Comparison of ENCODE assay signal across 18 cellular contexts in the genomic region with DNA sequence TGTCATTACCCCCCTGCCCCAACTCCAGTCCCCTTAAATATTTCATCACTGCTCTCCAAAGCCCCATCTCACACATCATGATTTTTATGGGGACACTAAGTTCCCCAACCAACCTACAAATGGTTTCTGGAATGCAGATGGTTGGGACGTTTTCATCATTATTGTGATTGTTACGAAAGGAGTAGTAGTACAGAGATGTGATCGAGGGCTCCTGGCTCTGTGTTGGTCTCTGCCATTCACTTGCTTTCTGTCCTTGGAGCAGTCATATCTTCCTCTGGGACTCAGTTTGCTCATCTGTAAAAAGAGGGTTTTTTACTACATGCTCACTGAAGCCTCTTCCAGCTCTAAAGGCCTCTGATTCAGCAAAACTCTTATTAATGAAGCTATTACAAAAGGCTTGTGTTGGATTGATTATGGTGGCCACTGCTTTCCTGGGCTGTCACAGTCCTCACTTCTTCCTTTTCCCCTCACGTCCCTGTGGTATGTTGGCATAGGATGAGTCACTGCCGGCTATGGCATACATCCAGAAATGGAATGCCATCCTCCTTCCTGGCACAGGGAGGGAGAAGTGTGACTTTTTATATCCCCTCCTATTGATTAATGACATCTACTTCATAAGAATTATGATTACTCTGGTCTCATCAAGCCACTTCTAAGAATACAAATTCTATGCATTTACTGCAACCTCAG.
A peak's percentile ranks its signal among the peaks of the same experiment; 100 is the strongest.
DNase-seq lines count a peak whose midpoint lies in the region; ATAC-seq and TF ChIP-seq lines count a peak whose summit lies in the region.
"Had no signal": no experiment of that assay in that cellular context is flagged by ENCODE, and none has a peak within 500 bp of the region (broad histone marks: within the 10 kb centered on the region; RNA-seq: fewer than 3 reads in every experiment).

No MANE protein-coding gene starts in this region.

- TF ChIP-seq CTCF in Calu3 (IDR thresholded peaks at IDR 0.05; ENCODE audit: unreplicated experiment) (no peak), adrenal gland (IDR thresholded peaks at IDR 0.05) (no peak), gastroesophageal sphincter (IDR thresholded peaks at IDR 0.05) (no peak)

- H3K27me3 ChIP-seq in MG63 (no peaks in the 10 kb centered on the region), adrenal gland (no peaks in the 10 kb centered on the region), gastroesophageal sphincter (no peaks in the 10 kb centered on the region)
- H3K27me3 ChIP-seq: vagina had no signal

- intact Hi-C loops in Calu3 (cut with micrococcal nuclease; ENCODE audit: unreplicated experiment) (loop anchor here (1.0 to 10.0 kb wide), 8 partner anchors 35 to 630 kb away; no protein-coding TSS in a partner anchor), adrenal gland (cut with DNase I) (loop anchor here in 1 of 2 donors (5.0 kb wide), 1 partner anchor 1005 kb away; no protein-coding TSS in a partner anchor)
- intact Hi-C loops in activated CD4-positive, alpha-beta T cell treated with anti-CD3 and anti-CD28 coated beads for 36 hours (cut with DNase I, micrococcal nuclease): no loop called here

- H3K9me3 ChIP-seq in MG63 (peaks cover 3% of the 10 kb centered on the region), adrenal gland (replicated peaks in 1 of 3) (no peaks in the 10 kb centered on the region), gastroesophageal sphincter (no peaks in the 10 kb centered on the region)
- H3K9me3 ChIP-seq: vagina had no signal

- H3K27ac Mint-ChIP-seq in Calu3 (ENCODE audit: unreplicated experiment): peak overlapping the region; percentile 94
- no peak overlapping the region for H3K27ac Mint-ChIP-seq in activated CD4-positive, alpha-beta T cell treated with anti-CD3 and anti-CD28 coated beads for 36 hours
- H3K27ac Mint-ChIP-seq: activated naive CD8-positive, alpha-beta T cell treated with anti-CD3 and anti-CD28 coated beads, Interleukin-2, amount 10 ng/mL, durations not matched to agents 7 days and 5 days; mesothelial cell of epicardium; WTC11 had no signal

- H3K27ac ChIP-seq in adrenal gland: no peak overlapping the region
- H3K27ac ChIP-seq in gastroesophageal sphincter: no peak overlapping the region
- H3K27ac ChIP-seq: vagina had no signal

- no peak for TF ChIP-seq EP300 in gastroesophageal sphincter (IDR thresholded peaks at IDR 0.05)

- peak overlapping the region; percentile 57 for H3K4me3 Mint-ChIP-seq in Calu3 (ENCODE audit: low read depth, unreplicated experiment)
- H3K4me3 Mint-ChIP-seq in activated CD4-positive, alpha-beta T cell treated with anti-CD3 and anti-CD28 coated beads for 36 hours: no peak overlapping the region
- H3K4me3 Mint-ChIP-seq: activated naive CD8-positive, alpha-beta T cell treated with anti-CD3 and anti-CD28 coated beads, Interleukin-2, amount 10 ng/mL, durations not matched to agents 7 days and 5 days; mesothelial cell of epicardium; WTC11 had no signal

- H3K4me3 ChIP-seq in MG63: peak overlapping the region; percentile 7; the same call in 1 of the 2 replicates
- no peak overlapping the region for H3K4me3 ChIP-seq in adrenal gland
- H3K4me3 ChIP-seq in gastroesophageal sphincter: no peak overlapping the region
- H3K4me3 ChIP-seq: vagina had no signal

- H3K4me1 Mint-ChIP-seq in Calu3 (ENCODE audit: low read depth, unreplicated experiment): peaks cover 87% of the 10 kb centered on the region
- H3K4me1 Mint-ChIP-seq in activated CD4-positive, alpha-beta T cell treated with anti-CD3 and anti-CD28 coated beads for 36 hours: no peaks in the 10 kb centered on the region
- H3K4me1 Mint-ChIP-seq: activated naive CD8-positive, alpha-beta T cell treated with anti-CD3 and anti-CD28 coated beads, Interleukin-2, amount 10 ng/mL, durations not matched to agents 7 days and 5 days had no signal

- CTCF ChIA-PET in Calu3 (lab: Charles Lee): interaction anchor here (0.6 to 1.6 kb wide), 5 partner anchors 36 to 458 kb away, joined by 3 to 7 read pairs (median 3); no protein-coding TSS in a partner anchor
- CTCF ChIA-PET in activated CD4-positive, alpha-beta T cell treated with anti-CD3 and anti-CD28 coated beads for 36 hours (lab: Charles Lee): no interaction called here

- TF ChIP-seq POLR2A in adrenal gland (IDR thresholded peaks at IDR 0.05) (no peak), gastroesophageal sphincter (IDR thresholded peaks at IDR 0.05) (no peak)

- ATAC-seq in HG02840 (IDR thresholded peaks at IDR 0.05; ENCODE audit: low FRiP score, unreplicated experiment) (no peak), gastroesophageal sphincter (no peak)
- ATAC-seq in activated CD4-positive, alpha-beta T cell treated with anti-CD3 and anti-CD28 coated beads for 36 hours: no peak
- ATAC-seq: WTC11 had no signal

- DNase-seq in Calu3 (peak; percentile 82), MG63 (peak; percentile 77), adrenal gland (peak; percentile 19 to 57 (median 44)), lung microvascular endothelial cell (ENCODE audit: low read depth in 2 of 2) (peak; percentile 44 to 65), NCI-H748 (lab: John Stamatoyannopoulos, UW; ENCODE audit: unreplicated experiment) (no peak)
- DNase-seq in activated CD4-positive, alpha-beta T cell treated with anti-CD3 and anti-CD28 coated beads for 36 hours: no peak
- DNase-seq: activated naive CD8-positive, alpha-beta T cell treated with anti-CD3 and anti-CD28 coated beads, Interleukin-2, amount 10 ng/mL, durations not matched to agents 7 days and 5 days; AML-193; NCI-H1105; NCI-H524 treated with DMSO at 0.1 percent for 48 hours; posterior cingulate gyrus; SIG-M5; stimulated activated CD4-positive, alpha-beta T cell treated with anti-CD3 and anti-CD28 coated beads, Interleukin-1b, Interleukin-23, amount 100 ng/mL, for 48 hours had no signal

- H3K27me3 Mint-ChIP-seq in Calu3 (ENCODE audit: unreplicated experiment): no peaks in the 10 kb centered on the region
- H3K27me3 Mint-ChIP-seq in activated CD4-positive, alpha-beta T cell treated with anti-CD3 and anti-CD28 coated beads for 36 hours: peaks cover 2% of the 10 kb centered on the region
- H3K27me3 Mint-ChIP-seq: activated naive CD8-positive, alpha-beta T cell treated with anti-CD3 and anti-CD28 coated beads, Interleukin-2, amount 10 ng/mL, durations not matched to agents 7 days and 5 days had no signal

- 55 to 69% (median 67%) methylated on average over 5 of the region's 5 CpGs for WGBS in adrenal gland, 4 donors
- 64 to 84% methylated on average over 4 to 5 of the region's 5 CpGs for WGBS in gastroesophageal sphincter (ENCODE audit: low coverage in 1 of 2), 2 donors

- peaks cover 9% of the 10 kb centered on the region for H3K36me3 Mint-ChIP-seq in Calu3 (ENCODE audit: insufficient read depth, unreplicated experiment)
- H3K36me3 Mint-ChIP-seq in activated CD4-positive, alpha-beta T cell treated with anti-CD3 and anti-CD28 coated beads for 36 hours (ENCODE audit: low read depth): no peaks in the 10 kb centered on the region
- H3K36me3 Mint-ChIP-seq: activated naive CD8-positive, alpha-beta T cell treated with anti-CD3 and anti-CD28 coated beads, Interleukin-2, amount 10 ng/mL, durations not matched to agents 7 days and 5 days; mesothelial cell of epicardium; WTC11 had no signal

- BruUV-seq in Calu3 (replicated peaks; lab: Mats Ljungman, UMichigan): no TSS peak

- POLR2A ChIA-PET in activated CD4-positive, alpha-beta T cell treated with anti-CD3 and anti-CD28 coated beads for 36 hours (lab: Charles Lee): no interaction called here

- peaks cover 6% of the 10 kb centered on the region for H3K9me3 Mint-ChIP-seq in Calu3 (ENCODE audit: low read depth, unreplicated experiment)
- no peaks in the 10 kb centered on the region for H3K9me3 Mint-ChIP-seq in activated CD4-positive, alpha-beta T cell treated with anti-CD3 and anti-CD28 coated beads for 36 hours (ENCODE audit: low read depth)
- H3K9me3 Mint-ChIP-seq: activated naive CD8-positive, alpha-beta T cell treated with anti-CD3 and anti-CD28 coated beads, Interleukin-2, amount 10 ng/mL, durations not matched to agents 7 days and 5 days had no signal

- H3K36me3 ChIP-seq in MG63 (no peaks in the 10 kb centered on the region), adrenal gland (replicated peaks in 1 of 2) (no peaks in the 10 kb centered on the region), gastroesophageal sphincter (no peaks in the 10 kb centered on the region)
- H3K36me3 ChIP-seq: vagina had no signal

- H3K4me1 ChIP-seq in adrenal gland (replicated peaks in 1 of 2) (no peaks in the 10 kb centered on the region), gastroesophageal sphincter (no peaks in the 10 kb centered on the region)
- H3K4me1 ChIP-seq: vagina had no signal

Comparison
In these comparisons a context has a peak if more than half of its experiments do, and no peak if none do; other contexts are left out.
1. DNase-seq: peak in Calu3 (single experiment), MG63 (single experiment), adrenal gland (7 of 7) and lung microvascular endothelial cell (2 of 2); none in activated CD4-positive, alpha-beta T cell treated with anti-CD3 and anti-CD28 coated beads for 36 hours (single experiment) and NCI-H748 (single experiment).